ENCODE assay signal across 8 cellular contexts in the genomic region with DNA sequence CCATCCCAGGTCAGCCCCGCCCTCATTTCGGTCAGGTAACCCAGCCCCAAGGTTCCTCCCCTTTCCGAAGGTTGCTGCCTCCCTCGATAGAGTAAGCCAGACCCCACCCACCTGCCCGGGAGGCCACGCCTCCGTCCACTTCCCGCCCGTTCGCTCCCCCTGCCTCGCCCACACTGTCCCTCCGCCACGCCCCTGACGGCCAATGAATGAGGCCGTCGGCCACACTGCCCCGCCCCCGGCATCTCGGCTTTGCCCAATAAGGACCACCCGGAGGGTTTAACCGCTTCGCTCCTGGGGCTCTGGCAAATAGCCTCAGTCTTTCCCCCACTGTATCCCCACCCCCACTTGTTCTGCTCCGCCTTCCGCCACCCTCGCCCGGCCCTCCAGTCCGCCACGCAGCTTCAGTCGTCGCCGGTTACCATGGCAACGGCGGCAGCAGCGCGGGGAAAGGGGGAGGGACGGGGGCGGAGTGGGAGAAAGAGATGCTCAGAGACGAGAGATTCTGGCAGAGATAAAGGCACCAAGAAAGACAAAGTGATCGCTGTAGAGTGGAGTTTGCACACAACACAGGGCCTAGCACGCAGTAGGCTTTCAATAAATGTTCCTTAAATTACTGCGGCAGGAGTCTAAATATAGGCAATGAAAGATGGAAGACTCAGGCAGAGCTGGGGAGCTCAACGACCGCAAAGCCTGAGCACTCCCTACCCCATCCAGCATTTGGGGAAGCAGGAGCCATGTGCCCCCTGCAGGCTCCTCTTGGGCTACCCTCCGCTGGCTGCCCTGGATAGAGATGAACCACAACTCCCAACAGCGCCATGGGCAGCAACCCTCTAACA. TPM values are rescaled to one million over a fixed set of nuclear protein-coding genes. Genes with fewer than 3 reads are reported as not detected.
A peak's percentile ranks its signal among the peaks of the same experiment; 100 is the strongest.
DNase-seq lines count a peak whose midpoint lies in the region; ATAC-seq, FAIRE-seq and TF ChIP-seq lines count a peak whose summit lies in the region.

No MANE protein-coding gene starts in this region.

- H3K9me3 ChIP-seq in pancreas: no peaks in the 10 kb centered on the region
- no peaks in the 10 kb centered on the region for H3K9me3 ChIP-seq in thyroid gland

- no peak for TF ChIP-seq POLR2A in thyroid gland (IDR thresholded peaks at IDR 0.05)

- H3K4me3 Mint-ChIP-seq in activated naive CD8-positive, alpha-beta T cell treated with anti-CD3 and anti-CD28 coated beads for 36 hours: peak overlapping the region; percentile 76

- H3K36me3 ChIP-seq in pancreas (no peaks in the 10 kb centered on the region), thyroid gland (no peaks in the 10 kb centered on the region)

- H3K4me1 ChIP-seq in pancreas: peaks cover 0 to 5% (median 0%) of the 10 kb centered on the region in 3 donors
- H3K4me1 ChIP-seq in thyroid gland: peaks cover 25 to 59% of the 10 kb centered on the region in 2 donors

- peak overlapping the region; percentile 95 for H3K27ac Mint-ChIP-seq in activated naive CD8-positive, alpha-beta T cell treated with anti-CD3 and anti-CD28 coated beads for 36 hours

- peak; percentile 56 for TF ChIP-seq CTCF in GM12864 (IDR thresholded peaks at IDR 0.05; ENCODE audit: low read depth, low read length, missing control alignments)
- TF ChIP-seq CTCF in pancreas (IDR thresholded peaks at IDR 0.05): peak in 2 of 4 donors; percentile 15 to 37
- peak in 5 of 6 experiments; percentile 13 to 47 (median 37) for TF ChIP-seq CTCF in thyroid gland (IDR thresholded peaks at IDR 0.05)

- WGBS in pancreas, 2 donors: 1% methylated on average over 45 of the region's 45 CpGs
- WGBS in thyroid gland, 2 donors: 1% methylated on average over 40 to 43 of the region's 45 CpGs

- peaks cover 58% of the 10 kb centered on the region for H3K4me1 Mint-ChIP-seq in activated naive CD8-positive, alpha-beta T cell treated with anti-CD3 and anti-CD28 coated beads for 36 hours

- peak; percentile 80 for FAIRE-seq in pancreas (lab: Jason Lieb, UNC)

- peak; percentile 89 for DNase-seq in GM12864 (ENCODE audit: low read depth)
- DNase-seq in NCI-H128 (lab: John Stamatoyannopoulos, UW; ENCODE audit: unreplicated experiment): peak; percentile 93
- DNase-seq in SKM-1 treated with dmso at 0.1 percent for 144 hours (lab: John Stamatoyannopoulos, UW; ENCODE audit: unreplicated experiment): peak; percentile 77
- peak; percentile 100 for DNase-seq in activated naive CD8-positive, alpha-beta T cell treated with anti-CD3 and anti-CD28 coated beads for 36 hours
- peak; percentile 99 for DNase-seq in Right ventricle myocardium inferior (ENCODE audit: missing footprints)
- DNase-seq in pancreas: peak; percentile 96 to 99 (median 98)
- DNase-seq in thyroid gland: peak; percentile 96 to 98

- H3K27me3 Mint-ChIP-seq in activated naive CD8-positive, alpha-beta T cell treated with anti-CD3 and anti-CD28 coated beads for 36 hours: peaks cover 3% of the 10 kb centered on the region

- H3K27me3 ChIP-seq in pancreas (no peaks in the 10 kb centered on the region), thyroid gland (no peaks in the 10 kb centered on the region)

- ATAC-seq in HG02759 (IDR thresholded peaks at IDR 0.05; ENCODE audit: unreplicated experiment): peak; percentile 80
- peak; percentile 91 for ATAC-seq in Right ventricle myocardium inferior
- peak; percentile 86 to 90 (median 88) for ATAC-seq in pancreas

- peak overlapping the region; percentile 35 to 68 (median 50) for H3K27ac ChIP-seq in pancreas
- H3K27ac ChIP-seq in thyroid gland: peak overlapping the region in 2 of 3 donors; percentile 31 to 68

- intact Hi-C loops in Right ventricle myocardium inferior (cut with DNase I) (no loop called here), pancreas (cut with DNase I) (no loop called here), thyroid gland (cut with DNase I) (no loop called here)

- H3K9me3 Mint-ChIP-seq in activated naive CD8-positive, alpha-beta T cell treated with anti-CD3 and anti-CD28 coated beads for 36 hours: no peaks in the 10 kb centered on the region

- H3K4me3 ChIP-seq in GM12864 (ENCODE audit: low read depth, low read length) (peak overlapping the region; percentile 42), pancreas (peak overlapping the region in 3 of 4 donors; percentile 20 to 48 (median 29)), thyroid gland (replicated peaks in 1 of 3) (peak overlapping the region in 2 of 3 donors; percentile 19 to 35)

- no peaks in the 10 kb centered on the region for H3K36me3 Mint-ChIP-seq in activated naive CD8-positive, alpha-beta T cell treated with anti-CD3 and anti-CD28 coated beads for 36 hours

RNA-seq across cellular contexts. Expression of gene DLG4, which starts 5.1 kb away (rescaled TPM):
- total RNA-seq in activated naive CD8-positive, alpha-beta T cell treated with anti-CD3 and anti-CD28 coated beads for 36 hours: 1 to 10 TPM; 8.9 to 9.8 TPM
- total RNA-seq in Right ventricle myocardium inferior: 20.6 TPM
- total RNA-seq in pancreas: 10 to 100 TPM in 1 of 6 donors, 1 to 10 TPM in 5; 2.8 to 11.3 (median 5.0) TPM
- polyA plus RNA-seq in pancreas: 10 to 100 TPM; 16.1 to 19.8 TPM
- 10 to 100 TPM in 2 of 4 donors, 1 to 10 TPM in 2; 6.8 to 21.5 (median 12.4) TPM for total RNA-seq in thyroid gland

RNA-seq across cellular contexts. Expression of gene ACADVL, which starts 5.2 kb away (rescaled TPM):
- total RNA-seq in activated naive CD8-positive, alpha-beta T cell treated with anti-CD3 and anti-CD28 coated beads for 36 hours: 100 to 1,000 TPM; 245 to 256 TPM
- total RNA-seq in Right ventricle myocardium inferior (2,192 TPM), pancreas (100 to 1,000 TPM; 447 to 715 (median 568) TPM), thyroid gland (1,000 to 10,000 TPM in 1 of 4 donors, 100 to 1,000 TPM in 3; 581 to 1,743 (median 795) TPM)
- 1,000 to 10,000 TPM; 2,446 to 3,251 TPM for polyA plus RNA-seq in pancreas

RNA-seq across cellular contexts. Expression of gene DVL2, which starts 19.8 kb away (rescaled TPM):
- total RNA-seq in activated naive CD8-positive, alpha-beta T cell treated with anti-CD3 and anti-CD28 coated beads for 36 hours: 10 to 100 TPM; 64.4 to 66.5 TPM
- 20.0 TPM for total RNA-seq in Right ventricle myocardium inferior
- 10 to 100 TPM in 5 of 6 donors, 1 to 10 TPM in 1; 9.6 to 26.9 (median 13.7) TPM for total RNA-seq in pancreas
- 10 to 100 TPM; 17.6 to 26.4 TPM for polyA plus RNA-seq in pancreas
- 10 to 100 TPM; 45.3 to 68.6 (median 49.0) TPM for total RNA-seq in thyroid gland

RNA-seq across cellular contexts. Expression of gene PHF23, which starts 24.7 kb away (rescaled TPM):
- total RNA-seq in activated naive CD8-positive, alpha-beta T cell treated with anti-CD3 and anti-CD28 coated beads for 36 hours: 10 to 100 TPM; 28.1 to 28.8 TPM
- 23.3 TPM for total RNA-seq in Right ventricle myocardium inferior
- total RNA-seq in pancreas: 10 to 100 TPM in 4 of 6 donors, 1 to 10 TPM in 2; 7.0 to 19.8 (median 11.4) TPM
- polyA plus RNA-seq in pancreas: 10 to 100 TPM; 11.4 to 23.3 TPM
- total RNA-seq in thyroid gland: 10 to 100 TPM; 19.8 to 39.5 (median 35.8) TPM

RNA-seq across cellular contexts. Expression of gene GABARAP, which starts 27.7 kb away (rescaled TPM):
- 100 to 1,000 TPM; 112 to 113 TPM for total RNA-seq in activated naive CD8-positive, alpha-beta T cell treated with anti-CD3 and anti-CD28 coated beads for 36 hours
- total RNA-seq in Right ventricle myocardium inferior (444 TPM), pancreas (100 to 1,000 TPM; 231 to 346 (median 294) TPM), thyroid gland (100 to 1,000 TPM; 112 to 840 (median 273) TPM)
- 100 to 1,000 TPM; 520 to 639 TPM for polyA plus RNA-seq in pancreas

Comparison
In these comparisons a context has a peak if more than half of its experiments do, and no peak if none do; other contexts are left out.
1. Peak in every context shown above with its lines: DNase-seq, ATAC-seq, H3K4me3 ChIP-seq and H3K27ac ChIP-seq.